Comparison of ENCODE assay signal across 2 cellular contexts in genomic region chr17:8629371-8630226, GRCh38.
A peak's percentile ranks its signal among the peaks of the same experiment; 100 is the strongest.
TF ChIP-seq lines count a peak whose summit lies in the region.

No MANE protein-coding gene starts in this region.

TF ChIP-seq in GM23338, 12 proteins besides CTCF, POLR2A, EP300 and RAD21 (continued from another document):
- no peak for TF ChIP-seq ZNF462 (CRISPR knock-in tag; IDR thresholded peaks at IDR 0.05)
- no peak for TF ChIP-seq EZH2 (IDR thresholded peaks at IDR 0.05; ENCODE audit: low read depth, unreplicated experiment)
- TF ChIP-seq ZNF331 (CRISPR knock-in tag; IDR thresholded peaks at IDR 0.05; ENCODE audit: low read depth), result no peak
- no peak for TF ChIP-seq NANOG (IDR thresholded peaks at IDR 0.05; ENCODE audit: borderline replicate concordance)
- TF ChIP-seq REST (IDR thresholded peaks at IDR 0.05; ENCODE audit: unreplicated experiment), result no peak
- no peak for TF ChIP-seq ZNF114 (CRISPR knock-in tag; IDR thresholded peaks at IDR 0.05)
- TF ChIP-seq POLR2AphosphoS5 (IDR thresholded peaks at IDR 0.05; ENCODE audit: low read depth), result no peak
- no peak for TF ChIP-seq ETS1 (IDR thresholded peaks at IDR 0.05)

TF ChIP-seq in K562, 482 proteins besides CTCF, POLR2A, EP300 and RAD21 (continued from another document):
- TF ChIP-seq VEZF1 (CRISPR knock-in tag; IDR thresholded peaks at IDR 0.05) (peak; percentile 41; the same call in 1 of the 2 replicates), POU5F1 (IDR thresholded peaks at IDR 0.05; ENCODE audit: borderline replicate concordance, low read depth, low read length, partially characterized antibody) (no peak), CCAR2 (IDR thresholded peaks at IDR 0.05; ENCODE audit: low read depth, low read length) (no peak), MBD2 (IDR thresholded peaks at IDR 0.05; ENCODE audit: borderline replicate concordance, low read depth) (no peak), MIER1 (IDR thresholded peaks at IDR 0.05; ENCODE audit: low read depth) (no peak), EGR1 (conservative IDR thresholded peaks at IDR 0.05) (peak; percentile 70), MYBL2 (IDR thresholded peaks at IDR 0.05; ENCODE audit: low read depth) (no peak), MYBL2 (CRISPR knock-in tag; IDR thresholded peaks at IDR 0.05; ENCODE audit: borderline replicate concordance) (no peak), ZNF740 (CRISPR knock-in tag; IDR thresholded peaks at IDR 0.05) (peak; percentile 89), ZNF740 (tag; IDR thresholded peaks at IDR 0.05) (0 out of 4 replicates have a peak, but pooled peaks of 1 of the 2 experiments have one; percentile 17), ZFX (CRISPR knock-in tag; IDR thresholded peaks at IDR 0.05) (peak; percentile 74), GATAD2B (IDR thresholded peaks at IDR 0.05; ENCODE audit: borderline replicate concordance) (no peak), SAP30 (IDR thresholded peaks at IDR 0.05; ENCODE audit: borderline replicate concordance, insufficient read depth, low read depth, low read length, poor library complexity, severe bottlenecking) (peak; percentile 51), EP400 (IDR thresholded peaks at IDR 0.05) (peak; percentile 42; the same call in 1 of the 2 replicates), ZNF766 (CRISPR knock-in tag; conservative IDR thresholded peaks at IDR 0.05) (no peak), TEAD1 (CRISPR knock-in tag; IDR thresholded peaks at IDR 0.05) (peak in 1 of 2 experiments; percentile 26; a peak in 1 of 4 replicates), CEBPB (tag; IDR thresholded peaks at IDR 0.05) (peak; percentile 17; the same call in 1 of the 2 replicates), RBM39 (optimal IDR thresholded peaks at IDR 0.05; ENCODE audit: low read depth, low read length) (no peak), POLR3A (IDR thresholded peaks at IDR 0.05; ENCODE audit: borderline replicate concordance, extremely low read depth, insufficient read depth, insufficient read length) (no peak), HES1 (IDR thresholded peaks at IDR 0.05; ENCODE audit: low read depth) (0 out of 2 replicates have a peak, but pooled peaks have one; percentile 13), ETV6 (IDR thresholded peaks at IDR 0.05; ENCODE audit: borderline replicate concordance in 1 of 2, low read depth in 2 of 2, low read length in 1 of 2) (no peak), ETV6 (CRISPR knock-in tag; IDR thresholded peaks at IDR 0.05; ENCODE audit: borderline replicate concordance) (no peak), NR1H2 (CRISPR knock-in tag; IDR thresholded peaks at IDR 0.05) (no peak), ZBTB8A (IDR thresholded peaks at IDR 0.05; ENCODE audit: partially characterized antibody) (no peak), PHF8 (IDR thresholded peaks at IDR 0.05; ENCODE audit: borderline replicate concordance, low read length) (peak; percentile 34; the same call in 1 of the 2 replicates), HDAC1 (IDR thresholded peaks at IDR 0.05) (peak in 1 of 2 experiments; percentile 11; a peak in 2 of 4 replicates), ETV5 (CRISPR knock-in tag; IDR thresholded peaks at IDR 0.05; ENCODE audit: low read depth) (no peak), RBBP5 (IDR thresholded peaks at IDR 0.05; ENCODE audit: borderline replicate concordance, insufficient read depth, low read length, poor library complexity, severe bottlenecking) (peak; percentile 52), E2F6 (IDR thresholded peaks at IDR 0.05; ENCODE audit: borderline replicate concordance in 1 of 2, extremely low read depth in 1 of 2, insufficient read depth in 1 of 2, insufficient read length in 1 of 2, low read depth in 1 of 2, low read length in 1 of 2, poor library complexity in 1 of 2, severe bottlenecking in 1 of 2) (peak in 1 of 2 experiments; percentile 71), TBP (optimal IDR thresholded peaks at IDR 0.05; ENCODE audit: low read depth, low read length) (peak; percentile 19), POLR2G (IDR thresholded peaks at IDR 0.05; ENCODE audit: low read depth, low read length) (peak; percentile 70), KDM5B (IDR thresholded peaks at IDR 0.05; ENCODE audit: insufficient replicate concordance, low read depth, low read length) (peak; percentile 23), RBFOX2 (IDR thresholded peaks at IDR 0.05; ENCODE audit: low read depth, low read length) (peak; percentile 74), ZNF592 (IDR thresholded peaks at IDR 0.05) (no peak), CBX8 (IDR thresholded peaks at IDR 0.05; ENCODE audit: borderline replicate concordance, extremely low read depth, low read depth, low read length, poor library complexity, severe bottlenecking) (no peak)
